8 cellular contexts compared by ENCODE assay signal in genomic region chr15:58212909-58213526, GRCh38.
DNase-seq lines count a peak whose midpoint lies in the region; TF ChIP-seq lines count a peak whose summit lies in the region.

No MANE protein-coding gene starts in this region.

- intact Hi-C loops in CD14-positive monocyte (cut with micrococcal nuclease), result loop anchor here in 1 of 2 donors (10.0 kb wide), 1 partner anchor 58 kb away; no protein-coding TSS in a partner anchor

- H3K27ac Mint-ChIP-seq in CD14-positive monocyte, result no peak overlapping the region
- H3K27ac Mint-ChIP-seq in type B pancreatic cell, result no peak overlapping the region

- H3F3A ChIP-seq in SU-DHL-6 (ENCODE audit: insufficient read depth), result no peaks in the 10 kb centered on the region

- H3K27me3 Mint-ChIP-seq in CD14-positive monocyte (ENCODE audit: low read depth in 3 of 3) (peaks cover 1 to 6% (median 1%) of the 10 kb centered on the region in 3 donors), type B pancreatic cell (no peaks in the 10 kb centered on the region)

- H3K4me2 ChIP-seq in SU-DHL-6 (ENCODE audit: low read depth, low read length, poor library complexity, severe bottlenecking), result no peak overlapping the region

- H3K36me3 Mint-ChIP-seq in CD14-positive monocyte, result no peaks in the 10 kb centered on the region
- peaks cover 3% of the 10 kb centered on the region for H3K36me3 Mint-ChIP-seq in type B pancreatic cell

- no peaks in the 10 kb centered on the region for H3K9me3 Mint-ChIP-seq in CD14-positive monocyte
- peaks cover 3% of the 10 kb centered on the region for H3K9me3 Mint-ChIP-seq in type B pancreatic cell

- no peak overlapping the region for H2AFZ ChIP-seq in SU-DHL-6 (ENCODE audit: low read depth, low read length, severe bottlenecking)

- no peaks in the 10 kb centered on the region for H3K79me2 ChIP-seq in SU-DHL-6 (ENCODE audit: insufficient read depth, low read length)

- TF ChIP-seq CTCF in CD14-positive monocyte (IDR thresholded peaks at IDR 0.05) (peak; percentile 59), SU-DHL-6 (IDR thresholded peaks at IDR 0.05; ENCODE audit: insufficient read depth, low read length, poor library complexity, severe bottlenecking) (peak; percentile 24), cardiac muscle cell (IDR thresholded peaks at IDR 0.05; ENCODE audit: low read depth, low read length) (peak; percentile 69), type B pancreatic cell (conservative IDR thresholded peaks at IDR 0.05) (peak; percentile 74)

- no peak overlapping the region for H3K9ac ChIP-seq in SU-DHL-6 (ENCODE audit: low read length)

- no peaks in the 10 kb centered on the region for H4K20me1 ChIP-seq in SU-DHL-6 (ENCODE audit: low read depth, low read length)

- H3K4me3 ChIP-seq in SU-DHL-6 (ENCODE audit: insufficient read depth, low read length, poor library complexity, severe bottlenecking) (no peak overlapping the region), cardiac muscle cell (no peak overlapping the region), MG63 (no peak overlapping the region)

- peaks cover 25% of the 10 kb centered on the region for H3K4me1 Mint-ChIP-seq in CD14-positive monocyte
- peaks cover 9% of the 10 kb centered on the region for H3K4me1 Mint-ChIP-seq in type B pancreatic cell (ENCODE audit: unreplicated experiment)

- no peak overlapping the region for H3K27ac ChIP-seq in SU-DHL-6 (ENCODE audit: low read depth, low read length)
- no peak overlapping the region for H3K27ac ChIP-seq in cardiac muscle cell

- H3K36me3 ChIP-seq in SU-DHL-6 (ENCODE audit: low read length) (no peaks in the 10 kb centered on the region), cardiac muscle cell (no peaks in the 10 kb centered on the region), MG63 (no peaks in the 10 kb centered on the region)

- no peaks in the 10 kb centered on the region for H3K9me2 ChIP-seq in SU-DHL-6 (replicated peaks; ENCODE audit: insufficient read depth, low read length)

- H3K9me3 ChIP-seq in SU-DHL-6 (ENCODE audit: insufficient read depth, low read length) (no peaks in the 10 kb centered on the region), cardiac muscle cell (ENCODE audit: low read depth) (no peaks in the 10 kb centered on the region), MG63 (no peaks in the 10 kb centered on the region)

- no peaks in the 10 kb centered on the region for H3K27me3 ChIP-seq in SU-DHL-6 (ENCODE audit: low read length)
- no peaks in the 10 kb centered on the region for H3K27me3 ChIP-seq in cardiac muscle cell
- no peaks in the 10 kb centered on the region for H3K27me3 ChIP-seq in MG63

- H3K4me3 Mint-ChIP-seq in CD14-positive monocyte (no peak overlapping the region), type B pancreatic cell (no peak overlapping the region)

- H3K4me1 ChIP-seq in cardiac muscle cell (ENCODE audit: low read depth), result no peaks in the 10 kb centered on the region

- no peak for DNase-seq in CD14-positive monocyte (ENCODE audit: low spot score)
- DNase-seq in HT1080 (ENCODE audit: low read depth), result peak; percentile 39
- peak; percentile 52 to 73 for DNase-seq in cardiac muscle cell (ENCODE audit: low read depth in 1 of 2, low spot score in 1 of 2)
- DNase-seq in type B pancreatic cell (ENCODE audit: extremely low spot score, unreplicated experiment), result no peak
- no peak for DNase-seq in MG63
- DNase-seq in SKM-1 treated with dmso at 0.1 percent for 144 hours (lab: John Stamatoyannopoulos, UW; ENCODE audit: unreplicated experiment), result no peak
- no peak for DNase-seq in activated T-cell treated with anti-CD3 and anti-CD28 coated beads, Interleukin-2, amount 50 U/mL, for 1 hour

Comparison
In these comparisons a context has a peak if more than half of its experiments do, and no peak if none do; other contexts are left out.
1. DNase-seq: peak in HT1080 (single experiment) and cardiac muscle cell (2 of 2); none in CD14-positive monocyte (single experiment), type B pancreatic cell (single experiment), MG63 (single experiment), SKM-1 treated with dmso at 0.1 percent for 144 hours (single experiment) and activated T-cell treated with anti-CD3 and anti-CD28 coated beads, Interleukin-2, amount 50 U/mL, for 1 hour (single experiment).
2. CTCF ChIP-seq: peak in every context shown above with its lines; median percentile 74 in type B pancreatic cell; 69 in cardiac muscle cell; 59 in CD14-positive monocyte; 24 in SU-DHL-6.